Comparison of ENCODE assay signal across 26 cellular contexts in genomic region chr22:46701262-46701661, GRCh38.
"Had no signal": no experiment of that assay in that cellular context is flagged by ENCODE, and none has a peak within 500 bp of the region (broad histone marks: within the 10 kb centered on the region; RNA-seq: fewer than 3 reads in every experiment).

No MANE protein-coding gene starts in this region.

- H3K27ac Mint-ChIP-seq: activated CD8-positive, alpha-beta T cell treated with anti-CD3 and anti-CD28 coated beads, Interleukin-2, amount 10 ng/mL, durations not matched to agents 7 days and 5 days; activated naive CD4-positive, alpha-beta T cell treated with anti-CD3 and anti-CD28 coated beads, Interleukin-2, amount 50 U/mL, for 24 hours; activated naive CD8-positive, alpha-beta T cell treated with anti-CD3 and anti-CD28 coated beads, Interleukin-2, amount 10 ng/mL, durations not matched to agents 7 days and 5 days; activated T-cell treated with anti-CD3 and anti-CD28 coated beads, Interleukin-2, amount 50 U/mL, for 24 hours; activated T-helper 2 cell treated with anti-CD3 and anti-CD28 coated beads, Interferon-gamma antibody, Interleukin-2, Interleukin-4, amounts not matched to agents 10 μg/mL and 5 μg/mL and 100 μg/mL, durations not matched to agents 14 hours and 24 hours and 36 hours had no signal

- H3K4me1 Mint-ChIP-seq: activated naive CD4-positive, alpha-beta T cell treated with anti-CD3 and anti-CD28 coated beads, Interleukin-2, amount 50 U/mL, for 24 hours; activated naive CD8-positive, alpha-beta T cell treated with anti-CD3 and anti-CD28 coated beads, Interleukin-2, amount 10 ng/mL, durations not matched to agents 7 days and 5 days had no signal

- H3K9me3 Mint-ChIP-seq: activated naive CD4-positive, alpha-beta T cell treated with anti-CD3 and anti-CD28 coated beads, Interleukin-2, amount 50 U/mL, for 24 hours; activated naive CD8-positive, alpha-beta T cell treated with anti-CD3 and anti-CD28 coated beads, Interleukin-2, amount 10 ng/mL, durations not matched to agents 7 days and 5 days; activated T-cell treated with anti-CD3 and anti-CD28 coated beads, Interleukin-2, amount 50 U/mL, for 24 hours; activated T-helper 2 cell treated with anti-CD3 and anti-CD28 coated beads, Interferon-gamma antibody, Interleukin-2, Interleukin-4, amounts not matched to agents 10 μg/mL and 5 μg/mL and 100 μg/mL, durations not matched to agents 14 hours and 24 hours and 36 hours had no signal

- H3K4me3 Mint-ChIP-seq: activated CD8-positive, alpha-beta T cell treated with anti-CD3 and anti-CD28 coated beads, Interleukin-2, amount 10 ng/mL, durations not matched to agents 7 days and 5 days; activated naive CD4-positive, alpha-beta T cell treated with anti-CD3 and anti-CD28 coated beads, Interleukin-2, amount 50 U/mL, for 24 hours; activated naive CD8-positive, alpha-beta T cell treated with anti-CD3 and anti-CD28 coated beads, Interleukin-2, amount 10 ng/mL, durations not matched to agents 7 days and 5 days; activated T-cell treated with anti-CD3 and anti-CD28 coated beads, Interleukin-2, amount 50 U/mL, for 24 hours had no signal

- DNase-seq: activated CD4-positive, alpha-beta T cell treated with anti-CD3 and anti-CD28 coated beads for 1 hour; activated CD4-positive, alpha-beta T cell treated with anti-CD3 and anti-CD28 coated beads for 48 hours; activated CD4-positive, alpha-beta T cell treated with anti-CD3 and anti-CD28 coated beads, Interleukin-2, amount 50 U/mL, for 4 hours; activated CD4-positive, CD25-positive, alpha-beta regulatory T cell; activated CD8-positive, alpha-beta T cell treated with anti-CD3 and anti-CD28 coated beads, Interleukin-2, amount 10 ng/mL, durations not matched to agents 7 days and 5 days; activated gamma-delta T cell; activated naive CD4-positive, alpha-beta T cell treated with Interleukin-2 at 50 U/mL for 16 hours; activated naive CD8-positive, alpha-beta T cell treated with anti-CD3 and anti-CD28 coated beads, Interleukin-2, amount 10 ng/mL, durations not matched to agents 7 days and 5 days; activated T-cell treated with anti-CD3 and anti-CD28 coated beads, Interleukin-2, amount 50 U/mL, for 24 hours; amygdala; body of pancreas; IMR-90; NCI-H1048; NCI-H1105 treated with DMSO at 0.1 percent for 48 hours; NCI-H1436; NCI-H1694; NCI-H1930; NCI-H345; NCI-H524 treated with DMSO at 0.1 percent for 48 hours; SIG-M5; T1000; WERI-Rb-1 had no signal

- ATAC-seq: activated CD8-positive, alpha-beta T cell treated with anti-CD3 and anti-CD28 coated beads, Interleukin-2, amount 10 ng/mL, durations not matched to agents 7 days and 5 days; body of pancreas; K562; Panc1 had no signal

- H3K27me3 Mint-ChIP-seq: activated naive CD4-positive, alpha-beta T cell treated with anti-CD3 and anti-CD28 coated beads, Interleukin-2, amount 50 U/mL, for 24 hours; activated naive CD8-positive, alpha-beta T cell treated with anti-CD3 and anti-CD28 coated beads, Interleukin-2, amount 10 ng/mL, durations not matched to agents 7 days and 5 days; activated T-cell treated with anti-CD3 and anti-CD28 coated beads, Interleukin-2, amount 50 U/mL, for 24 hours had no signal
